ENCODE assay signal across 28 cellular contexts in genomic region chr9:127392976-127393375, GRCh38.
"Had no signal": no experiment of that assay in that cellular context is flagged by ENCODE, and none has a peak within 500 bp of the region (broad histone marks: within the 10 kb centered on the region; RNA-seq: fewer than 3 reads in every experiment).

No MANE protein-coding gene starts in this region.

- H3K27ac Mint-ChIP-seq: activated CD4-positive, alpha-beta memory T cell treated with anti-CD3 and anti-CD28 coated beads for 36 hours; activated CD4-positive, alpha-beta T cell treated with anti-CD3 and anti-CD28 coated beads, Interleukin-2, amount 10 ng/mL, durations not matched to agents 7 days and 5 days; activated naive CD4-positive, alpha-beta T cell treated with anti-CD3 and anti-CD28 coated beads for 36 hours; activated naive CD8-positive, alpha-beta T cell treated with anti-CD3 and anti-CD28 coated beads for 36 hours; activated T-helper 17 cell treated with anti-CD3 and anti-CD28 coated beads, Interleukin-2, amount 50 U/mL, for 72 hours had no signal

- H3K4me3 ChIP-seq: breast epithelium, MG63, SK-N-MC had no signal

- H3K36me3 Mint-ChIP-seq: activated CD4-positive, alpha-beta memory T cell treated with anti-CD3 and anti-CD28 coated beads for 36 hours; activated naive CD8-positive, alpha-beta T cell treated with anti-CD3 and anti-CD28 coated beads for 36 hours; T-cell had no signal

- H3K9me3 ChIP-seq: breast epithelium, MG63 had no signal

- H3K36me3 ChIP-seq: breast epithelium, MG63 had no signal

- H3K4me3 Mint-ChIP-seq: activated CD4-positive, alpha-beta memory T cell treated with anti-CD3 and anti-CD28 coated beads for 36 hours; activated CD4-positive, alpha-beta T cell treated with anti-CD3 and anti-CD28 coated beads, Interleukin-2, amount 10 ng/mL, durations not matched to agents 7 days and 5 days; activated naive CD4-positive, alpha-beta T cell treated with anti-CD3 and anti-CD28 coated beads for 36 hours; activated naive CD8-positive, alpha-beta T cell treated with anti-CD3 and anti-CD28 coated beads for 36 hours; activated T-helper 17 cell treated with anti-CD3 and anti-CD28 coated beads, Interleukin-2, amount 50 U/mL, for 72 hours; central memory CD8-positive, alpha-beta T cell; T-cell had no signal

- H3K9me3 Mint-ChIP-seq: activated CD4-positive, alpha-beta memory T cell treated with anti-CD3 and anti-CD28 coated beads for 36 hours; activated CD4-positive, alpha-beta T cell treated with anti-CD3 and anti-CD28 coated beads, Interleukin-2, amount 10 ng/mL, durations not matched to agents 7 days and 5 days; activated naive CD4-positive, alpha-beta T cell treated with anti-CD3 and anti-CD28 coated beads for 36 hours; activated naive CD8-positive, alpha-beta T cell treated with anti-CD3 and anti-CD28 coated beads for 36 hours; activated T-helper 17 cell treated with anti-CD3 and anti-CD28 coated beads, Interleukin-2, amount 50 U/mL, for 72 hours; central memory CD8-positive, alpha-beta T cell; T-cell had no signal

- ATAC-seq: activated T-helper 17 cell treated with anti-CD3 and anti-CD28 coated beads, Interleukin-2, amount 50 U/mL, for 72 hours; T-cell had no signal

- DNase-seq: activated CD4-positive, alpha-beta memory T cell treated with anti-CD3 and anti-CD28 coated beads for 36 hours; activated CD4-positive, alpha-beta T cell treated with anti-CD3 and anti-CD28 coated beads, Interleukin-2, amount 10 ng/mL, durations not matched to agents 7 days and 5 days; activated CD4-positive, CD25-positive, alpha-beta regulatory T cell; activated CD8-positive, alpha-beta memory T cell treated with anti-CD3 and anti-CD28 coated beads for 24 hours; activated gamma-delta T cell; activated naive CD4-positive, alpha-beta T cell treated with anti-CD3 and anti-CD28 coated beads for 36 hours; activated naive CD8-positive, alpha-beta T cell treated with anti-CD3 and anti-CD28 coated beads for 36 hours; activated T-cell treated with anti-CD3 and anti-CD28 coated beads, Interleukin-2, amount 50 U/mL, for 48 hours; anterior cingulate cortex; MG63; NCI-H1092 treated with DMSO at 0.1 percent for 48 hours; NCI-H1417 treated with DMSO at 0.1 percent for 48 hours; NCI-H1694; NCI-H2029; NCI-H2107; NCI-H2171 treated with DMSO at 0.1 percent for 48 hours; NCI-H345; NCI-H510A; NCI-H526 treated with DMSO at 0.1 percent for 48 hours; NCI-H82; T-cell; T-helper 2 cell; T1000 had no signal

- H3K27me3 ChIP-seq: breast epithelium, MG63 had no signal

- H3K27ac ChIP-seq: breast epithelium, SK-N-MC, VCaP had no signal
